ENCODE assay signal across 8 cellular contexts in the genomic region with DNA sequence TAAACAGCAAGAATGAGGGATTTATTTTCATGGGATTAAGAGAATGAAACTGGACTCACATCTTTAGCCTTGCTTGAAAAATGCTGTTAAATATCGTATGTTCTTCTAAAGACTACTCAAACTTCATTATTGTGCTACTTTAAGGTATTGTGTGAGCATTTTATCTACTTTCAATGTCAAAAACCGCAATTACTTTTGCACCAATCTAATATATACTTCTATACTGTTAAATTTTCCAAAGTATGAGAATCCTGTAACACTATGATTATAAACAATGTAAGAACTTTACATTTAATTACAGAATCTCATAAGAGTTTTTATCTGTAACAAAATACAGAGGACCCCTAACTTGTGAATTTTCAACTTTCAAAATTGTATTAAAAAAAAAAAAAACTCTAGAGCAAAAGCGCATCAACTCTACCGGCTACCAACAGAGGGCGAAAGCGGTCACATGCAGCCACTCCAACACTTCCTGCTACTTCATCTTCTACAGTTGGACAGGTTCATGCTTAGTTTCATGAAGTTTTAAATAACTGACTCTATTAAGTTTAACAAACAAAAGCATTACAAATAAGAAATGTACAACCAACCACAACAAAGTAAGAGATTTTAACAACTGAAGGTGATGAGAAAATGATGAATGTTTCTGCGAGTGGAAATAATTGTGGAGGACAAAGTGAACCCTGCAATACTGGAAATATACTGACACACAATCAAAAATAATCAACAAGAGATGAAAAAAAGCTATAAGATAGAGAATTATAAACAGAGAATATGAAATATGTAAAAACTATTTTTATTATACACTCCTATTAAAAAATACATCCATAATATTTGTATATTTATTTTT.
DNase-seq lines count a peak whose midpoint lies in the region; ATAC-seq lines count a peak whose summit lies in the region.

No MANE protein-coding gene starts in this region.

- ATAC-seq in activated CD8-positive, alpha-beta T cell treated with anti-CD3 and anti-CD28 coated beads, Interleukin-2, amount 10 ng/mL, durations not matched to agents 7 days and 5 days: peak; percentile 69
- ATAC-seq in HG02623 (IDR thresholded peaks at IDR 0.05; ENCODE audit: unreplicated experiment) (no peak), GM19467 (IDR thresholded peaks at IDR 0.05; ENCODE audit: unreplicated experiment) (no peak)

- POLR2A ChIA-PET in activated CD8-positive, alpha-beta T cell treated with anti-CD3 and anti-CD28 coated beads, Interleukin-2, amount 10 ng/mL, durations not matched to agents 7 days and 5 days (lab: Charles Lee): no interaction called here

- no peak overlapping the region for H3K4me3 Mint-ChIP-seq in activated CD8-positive, alpha-beta T cell treated with anti-CD3 and anti-CD28 coated beads, Interleukin-2, amount 10 ng/mL, durations not matched to agents 7 days and 5 days

- peak in 2 of 3 experiments; percentile 11 to 18 for DNase-seq in activated CD8-positive, alpha-beta memory T cell treated with anti-CD3 and anti-CD28 coated beads for 48 hours (ENCODE audit: low read depth in 2 of 3, low spot score in 2 of 3)
- no peak for DNase-seq in activated CD8-positive, alpha-beta memory T cell treated with anti-CD3 and anti-CD28 coated beads, Interleukin-2, amount 50 U/mL, for 48 hours
- DNase-seq in NCI-H446 treated with DMSO at 0.1 percent for 48 hours (lab: John Stamatoyannopoulos, UW) (peak; percentile 32), fibroblast of gingiva (ENCODE audit: low read depth) (peak; percentile 25), renal cortical epithelial cell (ENCODE audit: low read depth) (peak; percentile 59)
- peak; percentile 73 for DNase-seq in activated CD8-positive, alpha-beta T cell treated with anti-CD3 and anti-CD28 coated beads, Interleukin-2, amount 10 ng/mL, durations not matched to agents 7 days and 5 days

- H3K4me1 Mint-ChIP-seq in activated CD8-positive, alpha-beta T cell treated with anti-CD3 and anti-CD28 coated beads, Interleukin-2, amount 10 ng/mL, durations not matched to agents 7 days and 5 days (ENCODE audit: low read depth): peaks cover 14% of the 10 kb centered on the region

- no peak overlapping the region for H3K27ac Mint-ChIP-seq in activated CD8-positive, alpha-beta T cell treated with anti-CD3 and anti-CD28 coated beads, Interleukin-2, amount 10 ng/mL, durations not matched to agents 7 days and 5 days

- no peaks in the 10 kb centered on the region for H3K9me3 Mint-ChIP-seq in activated CD8-positive, alpha-beta T cell treated with anti-CD3 and anti-CD28 coated beads, Interleukin-2, amount 10 ng/mL, durations not matched to agents 7 days and 5 days (ENCODE audit: insufficient read depth)

- no peaks in the 10 kb centered on the region for H3K27me3 Mint-ChIP-seq in activated CD8-positive, alpha-beta T cell treated with anti-CD3 and anti-CD28 coated beads, Interleukin-2, amount 10 ng/mL, durations not matched to agents 7 days and 5 days (ENCODE audit: low read depth)

- H3K36me3 Mint-ChIP-seq in activated CD8-positive, alpha-beta T cell treated with anti-CD3 and anti-CD28 coated beads, Interleukin-2, amount 10 ng/mL, durations not matched to agents 7 days and 5 days (ENCODE audit: low read depth): no peaks in the 10 kb centered on the region

- CTCF ChIA-PET in activated CD8-positive, alpha-beta T cell treated with anti-CD3 and anti-CD28 coated beads, Interleukin-2, amount 10 ng/mL, durations not matched to agents 7 days and 5 days (lab: Charles Lee): interaction anchor here (0.6 to 1.9 kb wide), 14 partner anchors 10 to 210 kb away, joined by 3 to 11 read pairs (median 3); no protein-coding TSS in a partner anchor
